18 cellular contexts compared by ENCODE assay signal in the genomic region with DNA sequence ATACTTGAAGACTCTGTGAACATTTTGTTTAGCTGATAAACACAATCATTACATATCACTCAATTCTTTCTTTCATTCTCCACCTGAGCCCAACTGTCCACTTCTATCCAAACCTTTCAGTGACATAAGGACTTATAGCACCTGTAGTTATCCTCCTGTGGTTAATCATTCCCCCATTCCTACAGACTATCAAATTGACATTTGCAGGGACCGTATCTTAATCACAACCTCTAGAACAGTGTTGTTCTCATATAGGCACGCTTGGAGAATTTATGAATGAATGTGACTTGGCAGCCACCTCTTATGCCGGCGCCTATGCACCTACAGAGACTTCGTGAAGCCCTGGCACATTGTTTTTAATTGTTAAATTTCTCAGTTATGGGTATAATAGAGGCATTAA.
"Had no signal": no experiment of that assay in that cellular context is flagged by ENCODE, and none has a peak within 500 bp of the region (broad histone marks: within the 10 kb centered on the region; RNA-seq: fewer than 3 reads in every experiment).

No MANE protein-coding gene starts in this region.

- H3K27me3 ChIP-seq: stomach, thyroid gland, vagina had no signal

- DNase-seq: dermis blood vessel endothelial cell; naive B cell; stimulated activated CD4-positive, alpha-beta T cell treated with anti-CD3 and anti-CD28 coated beads, Interleukin-12 subunit alpha, Interleukin-12 subunit beta, amount 100 ng/mL, for 4 hours; stimulated activated CD4-positive, alpha-beta T cell treated with anti-CD3 and anti-CD28 coated beads, Interleukin-1b, Interleukin-23, amount 100 ng/mL, for 48 hours; stimulated activated CD4-positive, alpha-beta T cell treated with anti-CD3 and anti-CD28 coated beads, Interleukin-4, amount 100 ng/mL, for 1 hour; stimulated activated CD8-positive, alpha-beta memory T cell treated with anti-CD3 and anti-CD28 coated beads, Interleukin-4, amount 100 ng/mL, for 48 hours; stimulated activated naive CD4-positive, alpha-beta T cell treated with Interleukin-2 at 50 U/mL for 16 hours; stomach; thyroid gland; trophoblast cell had no signal

- H3K36me3 ChIP-seq: stomach, thyroid gland, vagina had no signal

- H3K4me2 ChIP-seq: smooth muscle cell had no signal

- H3K9me3 ChIP-seq: stomach, thyroid gland, vagina had no signal

- H3K79me2 ChIP-seq: parathyroid adenoma had no signal

- H2AFZ ChIP-seq: parathyroid adenoma had no signal

- ATAC-seq: left lobe of liver; natural killer cell treated with Interleukin-12 subunit alpha and Interleukin-12 subunit beta and Interleukin-15 and Interleukin-18, amount 100 ng/mL, for 72 hours; sciatic nerve had no signal

- H3K4me1 ChIP-seq: parathyroid adenoma, stomach, thyroid gland, vagina had no signal

- H3K9ac ChIP-seq: parathyroid adenoma had no signal

- H3K27ac ChIP-seq: coronary artery, parathyroid adenoma, stomach, thyroid gland, vagina had no signal

- H3K4me3 ChIP-seq: coronary artery, lung, smooth muscle cell, stomach, thyroid gland, vagina had no signal
